9 cellular contexts compared by ENCODE assay signal in the genomic region with DNA sequence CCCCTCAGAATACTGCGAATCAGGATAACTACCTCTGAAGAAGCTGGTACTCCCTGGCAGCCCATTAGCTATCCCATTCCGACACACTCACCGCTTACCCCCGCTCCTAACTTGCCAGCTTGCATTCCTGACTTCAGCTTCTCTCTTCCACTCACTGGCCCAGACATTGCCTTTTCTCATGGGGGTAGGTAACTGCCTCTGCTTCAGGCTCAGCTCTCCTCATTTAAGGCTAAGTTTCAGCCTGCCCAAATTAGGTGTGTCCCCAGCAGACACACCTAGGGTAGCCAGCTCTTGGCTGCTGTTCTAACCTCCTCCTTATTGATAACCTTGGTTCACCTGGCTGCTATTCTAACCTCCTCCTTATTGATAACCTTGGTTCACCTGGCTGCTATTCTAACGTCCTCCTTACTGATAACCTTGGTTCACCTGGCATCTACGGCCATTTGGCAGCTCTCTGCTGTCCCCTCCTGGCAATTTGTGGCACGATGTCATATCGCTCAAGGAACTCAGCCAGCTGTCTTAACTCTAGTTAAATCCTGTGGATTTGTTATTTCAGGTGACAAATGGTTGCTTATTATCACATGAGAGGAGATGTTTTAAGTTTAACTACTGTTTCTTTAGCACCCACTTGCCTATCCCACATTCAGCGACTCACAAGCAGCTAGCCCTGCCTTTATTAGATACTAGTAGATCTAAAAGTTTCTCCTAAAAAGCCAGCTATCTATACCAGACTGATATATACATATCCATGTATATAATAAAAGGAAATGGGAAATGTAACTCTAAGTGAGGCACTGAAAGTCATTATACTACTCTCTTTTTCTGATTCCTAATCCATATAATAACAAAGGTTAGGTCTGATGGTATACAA.
A peak's percentile ranks its signal among the peaks of the same experiment; 100 is the strongest.
DNase-seq lines count a peak whose midpoint lies in the region; ATAC-seq, FAIRE-seq and TF ChIP-seq lines count a peak whose summit lies in the region.
"Had no signal": no experiment of that assay in that cellular context is flagged by ENCODE, and none has a peak within 500 bp of the region (broad histone marks: within the 10 kb centered on the region; RNA-seq: fewer than 3 reads in every experiment).

No MANE protein-coding gene starts in this region.

- H3K4me3 ChIP-seq in WI38 (ENCODE audit: low read depth, low read length) (no peak overlapping the region), HepG2 (replicated peaks in 1 of 3; ENCODE audit: insufficient read depth in 1 of 3, low read depth in 2 of 3, low read length in 3 of 3) (no peak overlapping the region)
- H3K4me3 ChIP-seq: SJSA1 had no signal

- intact Hi-C loops in HepG2 (cut with micrococcal nuclease; ENCODE audit: unreplicated experiment): no loop called here

- TF ChIP-seq EP300 in HepG2 (IDR thresholded peaks at IDR 0.05; ENCODE audit: low read depth in 2 of 2, low read length in 2 of 2): no peak
- no peak for TF ChIP-seq EP300 in HepG2 (CRISPR knock-in tag; IDR thresholded peaks at IDR 0.05; ENCODE audit: borderline replicate concordance)

- no peak overlapping the region for H2AFZ ChIP-seq in HepG2 (ENCODE audit: low read length)

- H3K27ac ChIP-seq in HepG2 (ENCODE audit: extremely low read length, insufficient read depth, low read length): no peak overlapping the region
- H3K27ac ChIP-seq: SJSA1 had no signal

- no peak for TF ChIP-seq POLR2A in HepG2 (IDR thresholded peaks at IDR 0.05; ENCODE audit: insufficient read depth in 1 of 2, low read depth in 2 of 2, low read length in 2 of 2)

- no peak overlapping the region for H3K4me2 ChIP-seq in HepG2 (ENCODE audit: low read depth, low read length)

- peaks cover 0 to 7% of the 10 kb centered on the region in 2 experiments; a peak in 1 of 5 replicates for H3K27me3 ChIP-seq in HepG2 (ENCODE audit: control insufficient read depth in 1 of 2, insufficient read depth in 2 of 2, low read length in 2 of 2)
- H3K27me3 ChIP-seq: SJSA1 had no signal

- no peaks in the 10 kb centered on the region for H3K36me3 ChIP-seq in HepG2 (replicated peaks in 1 of 2; ENCODE audit: control insufficient read depth in 1 of 2, insufficient read depth in 2 of 2, low read length in 2 of 2)
- H3K36me3 ChIP-seq: SJSA1 had no signal

- H3K9me3 ChIP-seq in HepG2 (ENCODE audit: low read length): no peaks in the 10 kb centered on the region
- H3K9me3 ChIP-seq: SJSA1 had no signal

- in situ Hi-C loops in HepG2 (cut with HindIII; ENCODE audit: extremely low pct_ligation_motif_present, low pct_unique_long_range_greater_than_20kb): no loop called here

- no peaks in the 10 kb centered on the region for H3K79me2 ChIP-seq in HepG2 (ENCODE audit: insufficient read depth, low read length)

- no peaks in the 10 kb centered on the region for H3K4me1 ChIP-seq in HepG2 (ENCODE audit: insufficient read depth, low read length)
- H3K4me1 ChIP-seq: SJSA1 had no signal

- POLR2A ChIA-PET in GM10248 (lab: Yijun Ruan, JAX): no interaction called here
- POLR2A ChIA-PET in HepG2 (lab: Yijun Ruan, JAX): no interaction called here

- DNase-seq in GM10248 (ENCODE audit: extremely low spot score) (peak; percentile 15), HPDE6-E6E7 (ENCODE audit: extremely low spot score) (peak; percentile 33), HepG2 (ENCODE audit: low spot score) (peak; percentile 6), cerebellar nuclear complex (lab: John Stamatoyannopoulos, UW) (no peak)

- TF ChIP-seq RAD21 in HepG2 (CRISPR knock-in tag; IDR thresholded peaks at IDR 0.05): no peak

- no peaks in the 10 kb centered on the region for H4K20me1 ChIP-seq in HepG2 (ENCODE audit: insufficient read depth, low read length)

- FAIRE-seq in HepG2 (lab: Jason Lieb, UNC): peak; percentile 54

- 14% methylated on average over 9 of the region's 9 CpGs for WGBS in HepG2 (ENCODE audit: low lambda C conversion rate)

- ATAC-seq in HepG2 (peak; percentile 69), HG02970 (IDR thresholded peaks at IDR 0.05; ENCODE audit: low FRiP score, unreplicated experiment) (no peak), HG03378 (IDR thresholded peaks at IDR 0.05; ENCODE audit: unreplicated experiment) (no peak), HG02759 (IDR thresholded peaks at IDR 0.05; ENCODE audit: unreplicated experiment) (no peak)

- TF ChIP-seq CTCF in GM10248 (IDR thresholded peaks at IDR 0.05; ENCODE audit: control extremely low read depth, extremely low read depth, low read depth, missing control alignments) (peak; percentile 45), WI38 (IDR thresholded peaks at IDR 0.05; ENCODE audit: low read depth, low read length) (peak; percentile 43; the same call in 1 of the 2 replicates), HepG2 (CRISPR knock-in tag; IDR thresholded peaks at IDR 0.05) (peak; percentile 66)

- H3K9ac ChIP-seq in HepG2 (ENCODE audit: insufficient read depth, low read depth, low read length): no peak overlapping the region

- BruUV-seq in HepG2 (replicated peaks; lab: Mats Ljungman, UMichigan): no TSS peak

- CTCF ChIA-PET in GM10248 (lab: Yijun Ruan, JAX) (interaction anchor here (0.7 to 2.4 kb wide), 12 partner anchors 10 to 1178 kb away, joined by 3 to 12 read pairs (median 5); no protein-coding TSS in a partner anchor), HepG2 (lab: Yijun Ruan, JAX; ENCODE audit: low intra/inter-chr PET ratio, low total read pairs) (no interaction called here)

TF ChIP-seq in HepG2, 621 proteins besides CTCF, POLR2A, EP300 and RAD21:
- TF ChIP-seq SMC3 (IDR thresholded peaks at IDR 0.05; ENCODE audit: low read length): peak; percentile 39; the same call in 1 of the 2 replicates
- peak; percentile 48 for TF ChIP-seq STAG1 (CRISPR knock-in tag; IDR thresholded peaks at IDR 0.05)
- TF ChIP-seq SMAD3 (CRISPR knock-in tag; IDR thresholded peaks at IDR 0.05): no peak

Comparison
In these comparisons a context has a peak if more than half of its experiments do, and no peak if none do; other contexts are left out.
1. DNase-seq: peak in GM10248 (single experiment), HPDE6-E6E7 (single experiment) and HepG2 (single experiment); none in cerebellar nuclear complex (0 of 2).
2. Peak in every context shown above with its lines, with median percentiles within 50 percentile points of each other: CTCF ChIP-seq.